8 cellular contexts compared by ENCODE assay signal in genomic region chr17:8015957-8016631, GRCh38. TPM values are rescaled to one million over a fixed set of nuclear protein-coding genes. Genes with fewer than 3 reads are reported as not detected.
DNase-seq lines count a peak whose midpoint lies in the region; ATAC-seq and TF ChIP-seq lines count a peak whose summit lies in the region.

No MANE protein-coding gene starts in this region.

- POLR2A ChIA-PET in WTC11 (lab: Charles Lee), result no interaction called here

- H3K27ac Mint-ChIP-seq in WTC11 (no peak overlapping the region), neural crest cell (ENCODE audit: unreplicated experiment) (no peak overlapping the region)

- H3K4me1 Mint-ChIP-seq in WTC11, result 0 out of 2 replicates have a peak, but pooled peaks cover 2% of the 10 kb centered on the region
- H3K4me1 Mint-ChIP-seq in neural crest cell, result peaks cover 15% of the 10 kb centered on the region

- ATAC-seq in WTC11, result peak; percentile 71
- peak; percentile 43 for ATAC-seq in esophagus mucosa
- no peak for ATAC-seq in GM21367 (IDR thresholded peaks at IDR 0.05; ENCODE audit: unreplicated experiment)
- no peak for ATAC-seq in HG03108 (IDR thresholded peaks at IDR 0.05; ENCODE audit: unreplicated experiment)

- H3K36me3 Mint-ChIP-seq in WTC11 (no peaks in the 10 kb centered on the region), neural crest cell (ENCODE audit: low read depth) (no peaks in the 10 kb centered on the region)

- CTCF ChIA-PET in WTC11 (lab: Charles Lee), result interaction anchor here (0.6 to 8.3 kb wide), 34 partner anchors 8 to 455 kb away, joined by 3 to 154 read pairs (median 6); partner anchors contain the start of genes ALOX15B, GUCY2D and KCNAB3

- H3K27me3 Mint-ChIP-seq in WTC11 (ENCODE audit: low read depth), result peaks cover 23% of the 10 kb centered on the region
- peaks cover 36% of the 10 kb centered on the region for H3K27me3 Mint-ChIP-seq in neural crest cell (ENCODE audit: low read depth)

- TF ChIP-seq CTCF in WTC11 (IDR thresholded peaks at IDR 0.05), result no peak
- TF ChIP-seq CTCF in neural crest cell (conservative IDR thresholded peaks at IDR 0.05), result no peak
- no peak for TF ChIP-seq CTCF in GM13976 (IDR thresholded peaks at IDR 0.05; ENCODE audit: borderline replicate concordance, control extremely low read depth, extremely low read depth, insufficient read depth, missing control alignments)

- DNase-seq in CD1c-positive myeloid dendritic cell (ENCODE audit: extremely low spot score) (peak; percentile 23), WTC11 (ENCODE audit: low spot score) (peak; percentile 61), neural crest cell (ENCODE audit: low read depth, low spot score) (no peak), NCI-H226 (no peak), GM13976 (ENCODE audit: low spot score) (no peak)

- H3K4me3 Mint-ChIP-seq in WTC11, result peak overlapping the region; percentile 84
- peak overlapping the region; percentile 88 for H3K4me3 Mint-ChIP-seq in neural crest cell

- in situ Hi-C loops in GM13976 (cut with MboI; ENCODE audit: low sequenced_read_pairs, unreplicated experiment), result no loop called here

- H3K9me3 Mint-ChIP-seq in WTC11 (no peaks in the 10 kb centered on the region), neural crest cell (no peaks in the 10 kb centered on the region)

TF ChIP-seq in WTC11, 78 proteins besides CTCF, POLR2A, EP300 and RAD21:
- TF ChIP-seq NFYB (CRISPR knock-in tag; conservative IDR thresholded peaks at IDR 0.05; ENCODE audit: low read depth) (no peak), ESRRA (CRISPR knock-in tag; IDR thresholded peaks at IDR 0.05; ENCODE audit: borderline replicate concordance) (peak; percentile 53; the same call in 1 of the 2 replicates), ZBTB21 (CRISPR knock-in tag; IDR thresholded peaks at IDR 0.05; ENCODE audit: borderline replicate concordance) (peak; percentile 77; the same call in 1 of the 2 replicates), GRHL2 (CRISPR knock-in tag; IDR thresholded peaks at IDR 0.05; ENCODE audit: insufficient replicate concordance, severe bottlenecking) (no peak), ZNF232 (CRISPR knock-in tag; IDR thresholded peaks at IDR 0.05) (0 out of 2 replicates have a peak, but pooled peaks have one; percentile 38), CREB1 (CRISPR knock-in tag; IDR thresholded peaks at IDR 0.05) (no peak), RELA (CRISPR knock-in tag; IDR thresholded peaks at IDR 0.05; ENCODE audit: borderline replicate concordance) (0 out of 2 replicates have a peak, but pooled peaks have one; percentile 41), NFE2L1 (CRISPR knock-in tag; IDR thresholded peaks at IDR 0.05) (no peak), SP1 (CRISPR knock-in tag; conservative IDR thresholded peaks at IDR 0.05) (peak; percentile 42; the same call in 1 of the 2 replicates), TEAD4 (CRISPR knock-in tag; IDR thresholded peaks at IDR 0.05) (no peak)

RNA-seq across cellular contexts. Expression of gene GUCY2D, which starts 13.7 kb away (rescaled TPM):
- total RNA-seq in WTC11 (2021), result 0.87 to 1.9 TPM (median 1.1 TPM) in 3 replicates
- total RNA-seq in esophagus mucosa, result 3.5 TPM
- not detected in 2 replicates for total RNA-seq in neural crest cell

RNA-seq across cellular contexts. Expression of gene ALOX15B, which starts 22.8 kb away (rescaled TPM):
- total RNA-seq in WTC11 (2021) (0.22 to 0.87 TPM (median 0.73 TPM) in 3 replicates), esophagus mucosa (121 TPM), neural crest cell (not detected in 2 replicates)

Comparison
In these comparisons a context has a peak if more than half of its experiments do, and no peak if none do; other contexts are left out.
1. DNase-seq: peak in CD1c-positive myeloid dendritic cell (single experiment) and WTC11 (single experiment); none in neural crest cell (single experiment), NCI-H226 (single experiment) and GM13976 (single experiment).
2. ATAC-seq: peak in WTC11 (single experiment) and esophagus mucosa (single experiment); none in GM21367 (single experiment) and HG03108 (single experiment).
3. RNA of gene ALOX15B, which starts 22.8 kb away (total RNA-seq): 121 TPM in esophagus mucosa (single experiment); 0.22 to 0.87 TPM in WTC11 and not detected in neural crest cell; every median in the first group is over 10 times any median in the second.